In the genomic region with DNA sequence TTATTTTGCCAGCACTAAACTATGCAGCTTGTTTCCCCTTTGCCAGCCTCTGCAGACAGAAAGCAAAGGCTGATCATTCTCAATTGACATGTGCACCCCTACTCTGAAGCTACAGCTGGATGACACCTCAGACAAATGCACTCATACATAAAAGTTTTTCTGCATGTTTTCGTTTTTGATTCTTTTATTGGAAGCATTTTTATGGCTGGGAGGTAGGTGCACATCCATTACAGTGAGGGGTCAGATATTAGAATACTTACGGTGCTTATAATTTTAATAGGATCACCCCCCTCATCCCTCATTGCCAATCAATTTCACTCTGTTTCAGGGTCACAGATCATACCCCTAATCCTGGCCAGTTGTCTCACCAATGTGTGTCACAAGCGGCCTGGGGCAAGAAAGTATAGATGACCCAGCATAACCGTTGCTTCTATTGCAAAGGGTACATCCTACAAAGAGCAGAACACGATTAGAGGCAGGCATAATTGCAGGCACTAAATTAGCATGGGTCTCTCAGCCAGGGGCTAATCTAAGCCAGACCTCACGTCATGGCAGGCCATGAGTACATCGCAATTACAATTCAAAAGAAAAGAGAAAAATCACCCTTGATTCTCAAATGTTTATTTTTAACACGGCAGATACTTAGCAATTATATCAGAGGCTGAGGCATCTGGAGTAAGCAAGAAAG, we compare ENCODE assay signal across 1 cellular context.
TF ChIP-seq lines count a peak whose summit lies in the region.

No MANE protein-coding gene starts in this region.

TF ChIP-seq in SK-N-SH, 30 proteins besides CTCF, POLR2A, EP300 and RAD21:
- TF ChIP-seq, protein P1, sequence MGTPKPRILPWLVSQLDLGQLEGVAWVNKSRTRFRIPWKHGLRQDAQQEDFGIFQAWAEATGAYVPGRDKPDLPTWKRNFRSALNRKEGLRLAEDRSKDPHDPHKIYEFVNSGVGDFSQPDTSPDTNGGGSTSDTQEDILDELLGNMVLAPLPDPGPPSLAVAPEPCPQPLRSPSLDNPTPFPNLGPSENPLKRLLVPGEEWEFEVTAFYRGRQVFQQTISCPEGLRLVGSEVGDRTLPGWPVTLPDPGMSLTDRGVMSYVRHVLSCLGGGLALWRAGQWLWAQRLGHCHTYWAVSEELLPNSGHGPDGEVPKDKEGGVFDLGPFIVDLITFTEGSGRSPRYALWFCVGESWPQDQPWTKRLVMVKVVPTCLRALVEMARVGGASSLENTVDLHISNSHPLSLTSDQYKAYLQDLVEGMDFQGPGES (IDR thresholded peaks at IDR 0.05; ENCODE audit: low read depth, low read length), result no peak
- TF ChIP-seq GATA2 (CRISPR knock-in tag; IDR thresholded peaks at IDR 0.05) (peak; percentile 77), CHD2 (IDR thresholded peaks at IDR 0.05; ENCODE audit: low read length, partially characterized antibody) (peak; percentile 61), MXI1 (IDR thresholded peaks at IDR 0.05; ENCODE audit: low read depth, low read length) (peak; percentile 46; the same call in 1 of the 2 replicates), RXRA (IDR thresholded peaks at IDR 0.05; ENCODE audit: borderline replicate concordance, low read depth) (no peak), RCOR1 (IDR thresholded peaks at IDR 0.05; ENCODE audit: low read length) (0 out of 2 replicates have a peak, but pooled peaks have one; percentile 29)
